Comparison of ENCODE assay signal across 8 cellular contexts in the genomic region with DNA sequence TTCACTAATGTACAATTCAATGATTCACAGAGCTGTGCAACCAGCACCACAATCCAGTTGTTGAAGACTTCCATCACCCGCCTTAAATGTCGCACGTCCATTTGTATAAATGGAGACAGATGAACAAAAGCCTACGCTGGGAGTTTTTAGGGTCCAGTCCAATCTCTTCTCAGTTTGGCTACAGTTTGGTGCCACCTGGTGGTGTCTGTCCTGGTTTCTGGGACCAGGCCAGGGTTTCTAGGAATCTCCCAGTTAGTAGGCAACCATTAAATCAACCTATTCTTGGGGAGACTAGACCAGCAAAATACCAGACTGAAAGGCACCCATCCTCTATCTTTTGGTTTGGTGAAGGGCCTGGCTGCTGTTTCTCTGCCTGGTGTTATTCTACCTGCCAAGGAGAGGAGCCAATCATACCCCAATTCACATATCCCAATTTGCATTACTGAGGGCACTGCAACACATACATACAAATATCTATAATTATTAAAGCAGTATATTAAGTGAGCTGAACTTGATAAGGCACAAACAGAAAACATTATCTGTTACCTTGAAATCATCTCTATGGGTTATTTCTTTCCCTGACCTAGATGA. TPM values are rescaled to one million over a fixed set of nuclear protein-coding genes. Genes with fewer than 3 reads are reported as not detected.
DNase-seq lines count a peak whose midpoint lies in the region; ATAC-seq and TF ChIP-seq lines count a peak whose summit lies in the region.

No MANE protein-coding gene starts in this region.

- H3K27me3 ChIP-seq in colonic mucosa (no peaks in the 10 kb centered on the region), suprapubic skin (no peaks in the 10 kb centered on the region)

- whole genome bisulfite sequencing in suprapubic skin: 37% methylated on average over 4 of the region's 4 CpGs

- TF ChIP-seq CTCF in RWPE1 (conservative IDR thresholded peaks at IDR 0.05; ENCODE audit: low read depth): peak; percentile 48
- peak; percentile 29 for TF ChIP-seq CTCF in colonic mucosa (IDR thresholded peaks at IDR 0.05)
- TF ChIP-seq CTCF in mesothelial cell of epicardium (IDR thresholded peaks at IDR 0.05; ENCODE audit: unreplicated experiment): peak; percentile 56
- peak in 1 of 2 donors; percentile 40 for TF ChIP-seq CTCF in suprapubic skin (IDR thresholded peaks at IDR 0.05)

- intact Hi-C loops in colonic mucosa (cut with DNase I): no loop called here

- H3K27ac ChIP-seq in RWPE1: no peak overlapping the region
- no peak overlapping the region for H3K27ac ChIP-seq in colonic mucosa
- H3K27ac ChIP-seq in suprapubic skin: no peak overlapping the region

- no peak for TF ChIP-seq POLR2A in suprapubic skin (IDR thresholded peaks at IDR 0.05)

- H3K4me3 Mint-ChIP-seq in mesothelial cell of epicardium: no peak overlapping the region

- H3K4me1 ChIP-seq in colonic mucosa (peaks cover 8% of the 10 kb centered on the region), suprapubic skin (peaks cover 17% of the 10 kb centered on the region)

- H3K9ac ChIP-seq in colonic mucosa (ENCODE audit: low read depth in 2 of 2, low read length in 2 of 2): no peak overlapping the region

- TF ChIP-seq EP300 in suprapubic skin (IDR thresholded peaks at IDR 0.05): no peak

- CTCF ChIA-PET in RWPE1 (lab: Yijun Ruan, JAX): interaction anchor here (0.6 to 1.9 kb wide), 4 partner anchors 12 to 938 kb away, joined by 3 to 7 read pairs (median 4); no protein-coding TSS in a partner anchor

- POLR2A ChIA-PET in RWPE1 (lab: Yijun Ruan, JAX; ENCODE audit: low non-redundant PET): no interaction called here

- peaks cover 3% of the 10 kb centered on the region for H3K27me3 Mint-ChIP-seq in mesothelial cell of epicardium (ENCODE audit: low read depth)

- H3K9me3 Mint-ChIP-seq in mesothelial cell of epicardium: no peaks in the 10 kb centered on the region

- H3K9me3 ChIP-seq in colonic mucosa: no peaks in the 10 kb centered on the region
- no peaks in the 10 kb centered on the region for H3K9me3 ChIP-seq in suprapubic skin

- peaks cover 13% of the 10 kb centered on the region for H3K4me1 Mint-ChIP-seq in mesothelial cell of epicardium

- no peaks in the 10 kb centered on the region for H3K36me3 Mint-ChIP-seq in mesothelial cell of epicardium

- no peak for ATAC-seq in HG03159 (IDR thresholded peaks at IDR 0.05; ENCODE audit: unreplicated experiment)

- no peak overlapping the region for H3K27ac Mint-ChIP-seq in mesothelial cell of epicardium

- DNase-seq in EL (peak; percentile 57), LoVo (ENCODE audit: low spot score) (peak; percentile 43), RWPE1 (ENCODE audit: low spot score) (peak; percentile 48), colonic mucosa (peak; percentile 52), mesothelial cell of epicardium (ENCODE audit: low spot score in 2 of 2, unreplicated experiment in 2 of 2) (peak; percentile 31 to 68), suprapubic skin (ENCODE audit: low spot score in 2 of 2) (no peak)
- DNase-seq in stimulated activated naive CD4-positive, alpha-beta T cell treated with Interleukin-2 at 50 U/mL for 16 hours (lab: John Stamatoyannopoulos, UW): no peak

- H3K4me3 ChIP-seq in colonic mucosa (no peak overlapping the region), suprapubic skin (no peak overlapping the region)

- H3K36me3 ChIP-seq in colonic mucosa: no peaks in the 10 kb centered on the region
- no peaks in the 10 kb centered on the region for H3K36me3 ChIP-seq in suprapubic skin

RNA-seq across cellular contexts. Expression of a gene that starts 3.2 kb away (rescaled TPM):
- total RNA-seq in colonic mucosa: 10 to 100 TPM; 71.6 to 91.3 TPM
- 87.3 to 88.9 TPM (median 88.6 TPM) in 3 replicates for total RNA-seq in mesothelial cell of epicardium
- total RNA-seq in suprapubic skin: 10 to 100 TPM; 40.9 to 62.1 (median 51.8) TPM

RNA-seq across cellular contexts. Expression of a gene that starts 27.3 kb away (rescaled TPM):
- total RNA-seq in colonic mucosa (10 to 100 TPM; 34.4 to 38.9 TPM), mesothelial cell of epicardium (50.0 to 55.2 TPM (median 52.9 TPM) in 3 replicates), suprapubic skin (10 to 100 TPM; 44.4 to 48.4 (median 45.6) TPM)

Comparison
In these comparisons a context has a peak if more than half of its experiments do, and no peak if none do; other contexts are left out.
1. DNase-seq: peak in EL (single experiment), LoVo (single experiment), RWPE1 (single experiment), colonic mucosa (single experiment) and mesothelial cell of epicardium (2 of 2); none in stimulated activated naive CD4-positive, alpha-beta T cell treated with Interleukin-2 at 50 U/mL for 16 hours (single experiment) and suprapubic skin (0 of 2).